8 cellular contexts compared by ENCODE assay signal in the genomic region with DNA sequence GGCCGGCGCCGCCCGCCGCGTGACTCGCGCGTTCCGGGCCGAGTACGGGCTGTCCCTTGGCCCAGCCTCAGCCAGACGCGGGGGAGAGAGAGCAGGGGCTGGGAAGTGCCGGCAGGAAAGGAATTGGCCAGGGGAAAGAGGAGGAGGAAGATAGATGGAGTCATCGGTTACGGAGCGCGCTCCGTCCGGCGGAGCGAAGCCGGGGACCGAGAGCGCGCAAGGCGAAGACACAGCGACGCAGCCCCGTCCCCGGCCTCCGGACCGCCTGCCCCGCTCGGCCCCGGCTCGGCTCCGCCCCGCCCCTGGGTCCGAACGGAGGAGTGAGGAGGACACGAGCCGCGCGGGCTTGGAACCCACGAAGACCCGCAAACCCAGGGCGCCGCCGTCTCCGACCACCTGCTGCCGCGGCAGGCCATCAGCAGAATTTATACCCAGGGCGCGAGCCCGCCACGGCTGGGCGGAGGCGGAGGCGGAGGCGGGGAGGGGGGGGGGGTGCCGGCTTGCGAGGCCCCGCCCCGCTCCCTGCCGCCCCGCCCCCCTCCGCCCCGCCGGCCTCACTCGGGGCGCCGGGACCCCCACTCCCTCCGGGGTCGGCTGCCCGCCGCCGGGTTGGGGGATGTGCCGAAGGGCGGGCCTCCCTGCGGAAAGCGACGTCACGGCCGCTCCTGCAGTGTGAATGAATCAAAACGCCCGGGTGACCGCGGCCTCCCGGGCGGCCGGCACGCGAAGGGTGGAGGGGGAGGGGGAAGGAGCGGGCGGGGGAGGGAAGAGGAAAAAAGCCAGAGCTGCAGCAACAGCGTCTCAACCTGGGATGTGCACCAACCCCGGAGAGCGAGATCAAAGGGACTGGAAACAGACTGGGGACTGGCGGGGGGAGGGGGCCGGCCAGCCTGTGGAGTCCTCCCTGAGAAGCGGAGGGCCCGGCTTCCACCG. TPM values are rescaled to one million over a fixed set of nuclear protein-coding genes. Genes with fewer than 3 reads are reported as not detected.
DNase-seq lines count a peak whose midpoint lies in the region; ATAC-seq, FAIRE-seq and TF ChIP-seq lines count a peak whose summit lies in the region.

LHX4 (plus strand) TSS at position 782 of the 933 bp plus-strand sequence. CDS start 266 bp downstream, outside the sequence.

- H3K9me3 ChIP-seq in trophoblast cell (ENCODE audit: insufficient read depth, low read depth, low read length), result peaks cover 13% of the 10 kb centered on the region

- H3K9ac ChIP-seq in trophoblast cell (ENCODE audit: low read length), result no peak within 1 kb of the TSS

- no peak within 1 kb of the TSS for H3K4ac ChIP-seq in trophoblast cell (ENCODE audit: low read depth, low read length)

- H3K4me2 ChIP-seq in trophoblast cell (ENCODE audit: low read length), result peak within 1 kb of the TSS; percentile 95

- peaks cover 62% of the 10 kb centered on the region for H3K27me3 ChIP-seq in trophoblast cell (ENCODE audit: insufficient read depth, low read length)

- H3K27me3 Mint-ChIP-seq in activated T-cell treated with anti-CD3 and anti-CD28 coated beads, Interleukin-2, amount 50 U/mL, for 4 hours (ENCODE audit: low read depth), result peaks cover 71% of the 10 kb centered on the region

- peak within 1 kb of the TSS; percentile 74 for H3K4me3 Mint-ChIP-seq in activated T-cell treated with anti-CD3 and anti-CD28 coated beads, Interleukin-2, amount 50 U/mL, for 4 hours

- no peaks in the 10 kb centered on the region for H3K36me3 Mint-ChIP-seq in activated T-cell treated with anti-CD3 and anti-CD28 coated beads, Interleukin-2, amount 50 U/mL, for 4 hours (ENCODE audit: insufficient read depth)

- H3K14ac ChIP-seq in trophoblast cell (ENCODE audit: low read length), result no peak within 1 kb of the TSS

- peak within 1 kb of the TSS; percentile 68 for H3K4me3 ChIP-seq in trophoblast cell (ENCODE audit: low read depth, low read length)

- peaks cover 3% of the 10 kb centered on the region for H3K79me1 ChIP-seq in trophoblast cell (ENCODE audit: low read length)

- H2BK120ac ChIP-seq in trophoblast cell (ENCODE audit: insufficient read depth, low read length, poor library complexity), result no peak within 1 kb of the TSS

- no peak within 1 kb of the TSS for H2AK5ac ChIP-seq in trophoblast cell (ENCODE audit: low read length)

- H4K8ac ChIP-seq in trophoblast cell (ENCODE audit: low read depth, low read length), result no peak within 1 kb of the TSS

- no peaks in the 10 kb centered on the region for H3K9me3 Mint-ChIP-seq in activated T-cell treated with anti-CD3 and anti-CD28 coated beads, Interleukin-2, amount 50 U/mL, for 4 hours

- FAIRE-seq in H54 (lab: Jason Lieb, UNC), result no peak

- no peak within 1 kb of the TSS for H3K27ac ChIP-seq in trophoblast cell (ENCODE audit: low read depth, low read length)

- in situ Hi-C loops in Caki2 (cut with HindIII; ENCODE audit: low pct_unique_long_range_greater_than_20kb, low sequenced_read_pairs), result no loop called here

- no peak within 1 kb of the TSS for H2BK5ac ChIP-seq in trophoblast cell (ENCODE audit: low read depth, low read length, poor library complexity)

- peak; percentile 18 to 28 for ATAC-seq in activated T-cell treated with anti-CD3 and anti-CD28 coated beads, Interleukin-2, amount 50 U/mL, for 4 hours
- ATAC-seq in Right ventricle myocardium superior (ENCODE audit: poor library complexity), result peak; percentile 61
- ATAC-seq in GM18517 (IDR thresholded peaks at IDR 0.05; ENCODE audit: unreplicated experiment), result no peak

- peaks cover 14 to 26% of the 10 kb centered on the region in 2 experiments for H3K4me1 ChIP-seq in trophoblast cell (ENCODE audit: control insufficient read depth in 1 of 2, insufficient read depth in 2 of 2, low read length in 2 of 2)

- H4K12ac ChIP-seq in trophoblast cell (ENCODE audit: low read depth, low read length), result no peak within 1 kb of the TSS

- no CpG with 5 or more reads among the region's 105 CpGs for WGBS in trophoblast cell (ENCODE audit: extremely low coverage, insufficient coverage, insufficient read length)

- no peaks in the 10 kb centered on the region for H3K36me3 ChIP-seq in trophoblast cell (ENCODE audit: control insufficient read depth in 1 of 2, insufficient read depth in 2 of 2, low read length in 2 of 2)

- no peak for TF ChIP-seq POLR2A in H54 (IDR thresholded peaks at IDR 0.05; ENCODE audit: low read depth, low read length)

- H2BK12ac ChIP-seq in trophoblast cell (ENCODE audit: low read length), result no peak within 1 kb of the TSS

- no peak within 1 kb of the TSS for H3K18ac ChIP-seq in trophoblast cell (ENCODE audit: low read length)

- no peaks in the 10 kb centered on the region for H3K79me2 ChIP-seq in trophoblast cell (ENCODE audit: control insufficient read depth, insufficient read depth, low read length, poor library complexity)

- intact Hi-C loops in Right ventricle myocardium superior (cut with DNase I), result no loop called here

- peak within 1 kb of the TSS; percentile 45 for H2AFZ ChIP-seq in trophoblast cell (ENCODE audit: insufficient read depth, low read length, poor library complexity)

- H3K23ac ChIP-seq in trophoblast cell (ENCODE audit: low read length), result no peak within 1 kb of the TSS

- DNase-seq in Caki2 (ENCODE audit: low read depth) (peak; percentile 63), H54 (ENCODE audit: insufficient read length, low spot score) (peak; percentile 80), NCI-H345 (lab: John Stamatoyannopoulos, UW) (peak; percentile 53), Right ventricle myocardium superior (peak; percentile 52), trophoblast cell (peak; percentile 39 to 63), OCI-M2 (lab: John Stamatoyannopoulos, UW; ENCODE audit: unreplicated experiment) (no peak)
- DNase-seq in activated T-cell treated with anti-CD3 and anti-CD28 coated beads, Interleukin-2, amount 50 U/mL, for 4 hours, result no peak

- no peak within 1 kb of the TSS for H4K91ac ChIP-seq in trophoblast cell (ENCODE audit: low read depth, low read length)

- H3K4me1 Mint-ChIP-seq in activated T-cell treated with anti-CD3 and anti-CD28 coated beads, Interleukin-2, amount 50 U/mL, for 4 hours (ENCODE audit: low read depth), result peaks cover 26% of the 10 kb centered on the region

RNA-seq across cellular contexts. Expression of gene LHX4, which starts in this region (rescaled TPM):
- total RNA-seq in Caki2 (2014; rRNA removed; shearing (Covaris generic); ENCODE audit: low replicate concordance), result not detected in 2 replicates
- total RNA-seq in activated T-cell treated with anti-CD3 and anti-CD28 coated beads, Interleukin-2, amount 50 U/mL, for 4 hours, result under 1 TPM in 1 of 3 donors, not detected in 2; 0.03 TPM
- not detected for total RNA-seq in Right ventricle myocardium superior
- polyA plus RNA-seq in trophoblast cell (2013), result 0.08 and 0.11 TPM in 2 replicates

Comparison
In these comparisons a context has a peak if more than half of its experiments do, and no peak if none do; other contexts are left out.
1. Peak in DNase-seq in Caki2; RNA of the gene not detected or under 1 TPM.
2. Peak in ATAC-seq in activated T-cell treated with anti-CD3 and anti-CD28 coated beads, Interleukin-2, amount 50 U/mL, for 4 hours; RNA of the gene not detected or under 1 TPM.
3. Peak in DNase-seq and ATAC-seq in Right ventricle myocardium superior; RNA of the gene not detected or under 1 TPM.
4. DNase-seq: peak in H54 (single experiment), NCI-H345 (single experiment) and trophoblast cell (2 of 2); none in activated T-cell treated with anti-CD3 and anti-CD28 coated beads, Interleukin-2, amount 50 U/mL, for 4 hours (single experiment) and OCI-M2 (single experiment).